24 cellular contexts compared by ENCODE assay signal in genomic region chr16:71843517-71844031, GRCh38. TPM values are rescaled to one million over a fixed set of nuclear protein-coding genes. Genes with fewer than 3 reads are reported as not detected.
DNase-seq lines count a peak whose midpoint lies in the region; ATAC-seq, FAIRE-seq and TF ChIP-seq lines count a peak whose summit lies in the region.
"Had no signal": no experiment of that assay in that cellular context is flagged by ENCODE, and none has a peak within 500 bp of the region (broad histone marks: within the 10 kb centered on the region; RNA-seq: fewer than 3 reads in every experiment).

No MANE protein-coding gene starts in this region.

- in situ Hi-C loops in K562 (cut with MboI), result no loop called here

- 59% methylated on average over 2 of the region's 2 CpGs for WGBS in K562 (ENCODE audit: insufficient coverage, low coverage, missing lambda C conversion rate)

- H3K27me3 Mint-ChIP-seq in activated naive CD4-positive, alpha-beta T cell treated with anti-CD3 and anti-CD28 coated beads for 36 hours (ENCODE audit: low read depth), result no peaks in the 10 kb centered on the region

- peaks cover 4% of the 10 kb centered on the region for H3K36me3 Mint-ChIP-seq in activated naive CD4-positive, alpha-beta T cell treated with anti-CD3 and anti-CD28 coated beads for 36 hours (ENCODE audit: low read depth)

- H3K9me1 ChIP-seq in K562 (ENCODE audit: control insufficient read depth, insufficient read depth, low read length), result no peaks in the 10 kb centered on the region

- H3K79me2 ChIP-seq in K562 (ENCODE audit: control insufficient read depth, insufficient read depth, low read length), result peaks cover 23% of the 10 kb centered on the region

- POLR2A ChIA-PET in K562 (lab: Yijun Ruan, JAX), result no interaction called here

- peaks cover 12% of the 10 kb centered on the region for H3K36me3 ChIP-seq in K562 (ENCODE audit: control insufficient read depth, insufficient read depth, low read length)
- H3K36me3 ChIP-seq: ovary had no signal

- intact Hi-C loops in activated naive CD4-positive, alpha-beta T cell treated with anti-CD3 and anti-CD28 coated beads for 36 hours (cut with micrococcal nuclease), result no loop called here
- intact Hi-C loops in K562 (cut with micrococcal nuclease), result no loop called here

- CTCF ChIA-PET in activated naive CD4-positive, alpha-beta T cell treated with anti-CD3 and anti-CD28 coated beads for 36 hours (lab: Charles Lee), result interaction anchor here (1.0 to 2.0 kb wide), 3 partner anchors 28 to 41 kb away, joined by 3 to 21 read pairs (median 8); no protein-coding TSS in a partner anchor
- CTCF ChIA-PET in K562 (lab: Yijun Ruan, JAX; ENCODE audit: low intra/inter-chr PET ratio), result no interaction called here

- no peaks in the 10 kb centered on the region for H3K9me3 ChIP-seq in K562 (replicated peaks; ENCODE audit: control insufficient read depth, insufficient read depth, low read depth, low read length)
- H3K9me3 ChIP-seq: ovary, vagina had no signal

- H3K27me3 ChIP-seq in K562 (ENCODE audit: control insufficient read depth in 2 of 2, insufficient read depth in 2 of 2, low read length in 2 of 2), result no peaks in the 10 kb centered on the region
- H3K27me3 ChIP-seq: foreskin keratinocyte, ovary, vagina had no signal

- TF ChIP-seq CTCF in K562 (IDR thresholded peaks at IDR 0.05 in 2 of 3, conservative IDR thresholded peaks at IDR 0.05 in 1 of 3; ENCODE audit: insufficient read depth in 2 of 3, low read depth in 1 of 3, low read length in 3 of 3) (no peak), D721Med (IDR thresholded peaks at IDR 0.05; ENCODE audit: insufficient read depth, missing control alignments) (no peak)

- ATAC-seq in HG03066 (IDR thresholded peaks at IDR 0.05; ENCODE audit: low read depth, unreplicated experiment) (peak; percentile 33), K562 (no peak), GM18868 (IDR thresholded peaks at IDR 0.05; ENCODE audit: unreplicated experiment) (no peak)
- ATAC-seq: foreskin keratinocyte, HCT116, right cardiac atrium, WTC11 had no signal

- H3K4me3 ChIP-seq in K562, result no peak overlapping the region
- H3K4me3 ChIP-seq: ovary, SK-N-MC, vagina had no signal

- H3K4me1 Mint-ChIP-seq in activated naive CD4-positive, alpha-beta T cell treated with anti-CD3 and anti-CD28 coated beads for 36 hours (ENCODE audit: low read depth), result peaks cover 44% of the 10 kb centered on the region

- no peaks in the 10 kb centered on the region for H4K20me1 ChIP-seq in K562 (replicated peaks; ENCODE audit: control insufficient read depth, insufficient read depth, low read length)

- no peak for DNase-seq in activated naive CD4-positive, alpha-beta T cell treated with anti-CD3 and anti-CD28 coated beads for 36 hours
- DNase-seq in activated naive CD4-positive, alpha-beta T cell treated with anti-CD3 and anti-CD28 coated beads, Interleukin-2, amount 50 U/mL, for 16 hours, result no peak
- no peak for DNase-seq in K562 (ENCODE audit: extremely low read depth in 1 of 4, low spot score in 3 of 4)
- no peak for DNase-seq in amygdala (lab: John Stamatoyannopoulos, UW)
- no peak for DNase-seq in D721Med (ENCODE audit: insufficient read length, low spot score)
- no peak for DNase-seq in activated effector memory CD4-positive, alpha-beta T cell treated with anti-CD3 and anti-CD28 coated beads, Interleukin-2, amount 50 U/mL, for 16 hours
- DNase-seq: ACHN; activated effector memory CD4-positive, alpha-beta T cell treated with Interleukin-2 at 50 U/mL for 16 hours; aorta; C1 segment of cervical spinal cord; central memory CD4-positive, alpha-beta T cell; erythroblast; foreskin keratinocyte; GDM1; mesenchymal stem cell; ovary; right cardiac atrium; T-helper 9 cell had no signal

- H3K4me2 ChIP-seq in K562 (ENCODE audit: insufficient read depth, low read length), result no peak overlapping the region

- H2AFZ ChIP-seq in K562 (ENCODE audit: low read depth, low read length), result 0 out of 2 replicates have a peak overlapping the region, but pooled peaks have one; percentile 5

- no peak for TF ChIP-seq EP300 in K562 (IDR thresholded peaks at IDR 0.05; ENCODE audit: low read length)

- H3K4me3 Mint-ChIP-seq in activated naive CD4-positive, alpha-beta T cell treated with anti-CD3 and anti-CD28 coated beads for 36 hours, result no peak overlapping the region
- H3K4me3 Mint-ChIP-seq: WTC11 had no signal

- peaks cover 0 to 10% of the 10 kb centered on the region in 2 experiments; a peak in 2 of 5 replicates for H3K4me1 ChIP-seq in K562 (replicated peaks in 1 of 2; ENCODE audit: control insufficient read depth in 2 of 2, insufficient read depth in 2 of 2, low read length in 2 of 2)

- BruUV-seq in K562 (replicated peaks; lab: Mats Ljungman, UMichigan), result no TSS peak

- TF ChIP-seq RAD21 in K562 (CRISPR knock-in tag; conservative IDR thresholded peaks at IDR 0.05 in 1 of 2, IDR thresholded peaks at IDR 0.05 in 1 of 2), result no peak

- H3K27ac Mint-ChIP-seq in activated naive CD4-positive, alpha-beta T cell treated with anti-CD3 and anti-CD28 coated beads for 36 hours, result peak overlapping the region; percentile 11
- H3K27ac Mint-ChIP-seq: WTC11 had no signal

- H3K27ac ChIP-seq in K562 (ENCODE audit: extremely low read depth, low read depth, low read length), result no peak overlapping the region
- H3K27ac ChIP-seq: foreskin keratinocyte, ovary, SK-N-MC, vagina had no signal

- FAIRE-seq in K562 (lab: Jason Lieb, UNC), result no peak
- no peak for FAIRE-seq in D721Med (lab: Jason Lieb, UNC)

- H3K9ac ChIP-seq in K562 (ENCODE audit: insufficient read depth in 1 of 2, low read depth in 2 of 2, low read length in 2 of 2), result no peak overlapping the region

- no peak for TF ChIP-seq POLR2A in K562 (conservative IDR thresholded peaks at IDR 0.05)

- no peaks in the 10 kb centered on the region for H3K9me3 Mint-ChIP-seq in activated naive CD4-positive, alpha-beta T cell treated with anti-CD3 and anti-CD28 coated beads for 36 hours
- H3K9me3 Mint-ChIP-seq: WTC11 had no signal

RNA-seq across cellular contexts. Expression of gene ATXN1L, which starts 2.2 kb away (rescaled TPM):
- total RNA-seq in activated naive CD4-positive, alpha-beta T cell treated with anti-CD3 and anti-CD28 coated beads for 36 hours, result 10 to 100 TPM; 11.3 to 11.9 TPM
- 29.1 and 29.4 TPM in 2 replicates for total RNA-seq in K562 (2011; cell fraction: chromatin; rRNA removed; ENCODE audit: low replicate concordance)
- total RNA-seq in K562 (2011; cell fraction: nucleolus; rRNA removed), result 18.2 and 22.7 TPM in 2 replicates
- total RNA-seq in K562 (2011; cell fraction: nucleoplasm; rRNA removed), result 24.7 and 32.0 TPM in 2 replicates
- total RNA-seq in K562 (2014; rRNA removed) (5.4 and 5.7 TPM in 2 replicates), K562 (2014; rRNA removed; fragmentation: Illumina TruSeq; extraction: Trizol) (8.2 and 9.1 TPM in 2 replicates), K562 (2015; rRNA removed; fragmentation: Illumina TruSeq; extraction: Trizol) (8.9 and 9.3 TPM in 2 replicates), K562 (2021) (10.9 and 11.3 TPM in 2 replicates)
- polyA plus RNA-seq in K562 (2011; rRNA removed) (10.2 and 10.5 TPM in 2 replicates), K562 (2014; fragmentation: Illumina TruSeq; extraction: Trizol) (9.0 and 9.7 TPM in 2 replicates), K562 (2014; fragmentation: Nextera tagmentation; extraction: Ambion mirVana) (1 to 10 TPM; 1.4 to 2.4 TPM), K562 (2014; rRNA removed) (8.3 and 10.6 TPM in 2 replicates)
- 7.4 and 10.1 TPM in 2 replicates for polyA plus RNA-seq in K562 (2011; cell fraction: cytosol; rRNA removed)
- polyA plus RNA-seq in K562 (2011; cell fraction: nucleus; rRNA removed), result 20.8 and 21.1 TPM in 2 replicates
- polyA plus RNA-seq in K562 (2012), result 6.4 and 8.2 TPM in 2 replicates
- 12.6 and 13.2 TPM in 2 replicates for polyA minus RNA-seq in K562 (2011; rRNA and poly(A)+ RNA removed)
- 4.0 and 4.6 TPM in 2 replicates for polyA minus RNA-seq in K562 (2011; cell fraction: cytosol; rRNA and poly(A)+ RNA removed)
- polyA minus RNA-seq in K562 (2011; cell fraction: nucleus; rRNA and poly(A)+ RNA removed), result 10.5 and 13.4 TPM in 2 replicates

RNA-seq across cellular contexts. Expression of gene AP1G1, which starts 34.9 kb away (rescaled TPM):
- total RNA-seq in activated naive CD4-positive, alpha-beta T cell treated with anti-CD3 and anti-CD28 coated beads for 36 hours, result 10 to 100 TPM; 56.4 to 59.3 TPM
- 152 and 292 TPM in 2 replicates for total RNA-seq in K562 (2011; cell fraction: chromatin; rRNA removed; ENCODE audit: low replicate concordance)
- total RNA-seq in K562 (2011; cell fraction: nucleolus; rRNA removed), result 75.7 and 87.1 TPM in 2 replicates
- total RNA-seq in K562 (2011; cell fraction: nucleoplasm; rRNA removed), result 130 and 158 TPM in 2 replicates
- 38.2 and 39.4 TPM in 2 replicates for total RNA-seq in K562 (2014; rRNA removed)
- total RNA-seq in K562 (2014; rRNA removed; fragmentation: Illumina TruSeq; extraction: Trizol), result 42.0 and 48.3 TPM in 2 replicates
- total RNA-seq in K562 (2015; rRNA removed; fragmentation: Illumina TruSeq; extraction: Trizol), result 42.1 and 43.4 TPM in 2 replicates
- 50.3 and 59.2 TPM in 2 replicates for total RNA-seq in K562 (2021)
- polyA plus RNA-seq in K562 (2011; rRNA removed), result 56.9 and 61.2 TPM in 2 replicates
- 36.4 and 49.0 TPM in 2 replicates for polyA plus RNA-seq in K562 (2011; cell fraction: cytosol; rRNA removed)
- 90.8 and 97.3 TPM in 2 replicates for polyA plus RNA-seq in K562 (2011; cell fraction: nucleus; rRNA removed)
- polyA plus RNA-seq in K562 (2012), result 25.9 and 32.6 TPM in 2 replicates
- 42.8 and 45.7 TPM in 2 replicates for polyA plus RNA-seq in K562 (2014; fragmentation: Illumina TruSeq; extraction: Trizol)
- polyA plus RNA-seq in K562 (2014; fragmentation: Nextera tagmentation; extraction: Ambion mirVana), result 10 to 100 TPM in 1 of 2 experiments, 1 to 10 TPM in 1; 7.0 to 13.6 TPM
- 25.4 and 26.8 TPM in 2 replicates for polyA plus RNA-seq in K562 (2014; rRNA removed)
- 113 and 122 TPM in 2 replicates for polyA minus RNA-seq in K562 (2011; rRNA and poly(A)+ RNA removed)
- polyA minus RNA-seq in K562 (2011; cell fraction: cytosol; rRNA and poly(A)+ RNA removed), result 54.2 and 67.3 TPM in 2 replicates
- 63.5 and 108 TPM in 2 replicates for polyA minus RNA-seq in K562 (2011; cell fraction: nucleus; rRNA and poly(A)+ RNA removed)

RNA-seq across cellular contexts. Expression of gene ZNF821, which starts 40.4 kb away (rescaled TPM):
- 1 to 10 TPM; 5.9 TPM for total RNA-seq in activated naive CD4-positive, alpha-beta T cell treated with anti-CD3 and anti-CD28 coated beads for 36 hours
- total RNA-seq in K562 (2011; cell fraction: chromatin; rRNA removed; ENCODE audit: low replicate concordance), result 5.8 and 6.2 TPM in 2 replicates
- total RNA-seq in K562 (2011; cell fraction: nucleolus; rRNA removed), result 5.0 and 7.7 TPM in 2 replicates
- total RNA-seq in K562 (2011; cell fraction: nucleoplasm; rRNA removed), result 4.9 and 6.8 TPM in 2 replicates
- total RNA-seq in K562 (2014; rRNA removed) (4.7 and 5.3 TPM in 2 replicates), K562 (2014; rRNA removed; fragmentation: Illumina TruSeq; extraction: Trizol) (2.8 and 3.7 TPM in 2 replicates), K562 (2015; rRNA removed; fragmentation: Illumina TruSeq; extraction: Trizol) (3.7 and 3.9 TPM in 2 replicates), K562 (2021) (4.4 and 5.6 TPM in 2 replicates)
- polyA plus RNA-seq in K562 (2011; rRNA removed) (3.0 and 4.2 TPM in 2 replicates), K562 (2014; fragmentation: Illumina TruSeq; extraction: Trizol) (3.6 and 4.2 TPM in 2 replicates), K562 (2014; fragmentation: Nextera tagmentation; extraction: Ambion mirVana) (under 1 TPM; 0.38 to 0.51 TPM), K562 (2014; rRNA removed) (3.1 and 7.7 TPM in 2 replicates)
- polyA plus RNA-seq in K562 (2011; cell fraction: cytosol; rRNA removed), result 4.1 and 4.9 TPM in 2 replicates
- polyA plus RNA-seq in K562 (2011; cell fraction: nucleus; rRNA removed), result 4.4 and 5.3 TPM in 2 replicates
- 3.4 and 4.2 TPM in 2 replicates for polyA plus RNA-seq in K562 (2012)
- 3.6 and 4.8 TPM in 2 replicates for polyA minus RNA-seq in K562 (2011; rRNA and poly(A)+ RNA removed)
- 1.8 and 6.9 TPM in 2 replicates for polyA minus RNA-seq in K562 (2011; cell fraction: cytosol; rRNA and poly(A)+ RNA removed)
- 2.8 and 5.0 TPM in 2 replicates for polyA minus RNA-seq in K562 (2011; cell fraction: nucleus; rRNA and poly(A)+ RNA removed)

RNA-seq across cellular contexts. Expression of gene IST1, which starts 51.8 kb away (rescaled TPM):
- total RNA-seq in activated naive CD4-positive, alpha-beta T cell treated with anti-CD3 and anti-CD28 coated beads for 36 hours, result 100 to 1,000 TPM; 196 to 203 TPM
- total RNA-seq in K562 (2011; cell fraction: chromatin; rRNA removed; ENCODE audit: low replicate concordance), result 321 and 402 TPM in 2 replicates
- 169 and 192 TPM in 2 replicates for total RNA-seq in K562 (2011; cell fraction: nucleolus; rRNA removed)
- 213 and 226 TPM in 2 replicates for total RNA-seq in K562 (2011; cell fraction: nucleoplasm; rRNA removed)
- 135 and 153 TPM in 2 replicates for total RNA-seq in K562 (2014; rRNA removed)
- total RNA-seq in K562 (2014; rRNA removed; fragmentation: Illumina TruSeq; extraction: Trizol), result 188 and 204 TPM in 2 replicates
- 153 and 168 TPM in 2 replicates for total RNA-seq in K562 (2015; rRNA removed; fragmentation: Illumina TruSeq; extraction: Trizol)
- 149 and 170 TPM in 2 replicates for total RNA-seq in K562 (2021)
- 324 and 334 TPM in 2 replicates for polyA plus RNA-seq in K562 (2011; rRNA removed)
- 165 and 213 TPM in 2 replicates for polyA plus RNA-seq in K562 (2011; cell fraction: cytosol; rRNA removed)
- 300 and 415 TPM in 2 replicates for polyA plus RNA-seq in K562 (2011; cell fraction: nucleus; rRNA removed)
- polyA plus RNA-seq in K562 (2012), result 129 and 162 TPM in 2 replicates
- polyA plus RNA-seq in K562 (2014; fragmentation: Illumina TruSeq; extraction: Trizol), result 188 and 218 TPM in 2 replicates
- polyA plus RNA-seq in K562 (2014; fragmentation: Nextera tagmentation; extraction: Ambion mirVana), result 100 to 1,000 TPM; 139 to 257 TPM
- polyA plus RNA-seq in K562 (2014; rRNA removed), result 161 and 200 TPM in 2 replicates
- 226 and 231 TPM in 2 replicates for polyA minus RNA-seq in K562 (2011; rRNA and poly(A)+ RNA removed)
- 69.0 and 84.1 TPM in 2 replicates for polyA minus RNA-seq in K562 (2011; cell fraction: cytosol; rRNA and poly(A)+ RNA removed)
- polyA minus RNA-seq in K562 (2011; cell fraction: nucleus; rRNA and poly(A)+ RNA removed), result 62.7 and 172 TPM in 2 replicates
